In genomic region chr15:39427705-39428104, GRCh38 we compare ENCODE assay signal across 9 cellular contexts.
DNase-seq lines count a peak whose midpoint lies in the region; ATAC-seq and TF ChIP-seq lines count a peak whose summit lies in the region.
"Had no signal": no experiment of that assay in that cellular context is flagged by ENCODE, and none has a peak within 500 bp of the region (broad histone marks: within the 10 kb centered on the region; RNA-seq: fewer than 3 reads in every experiment).

No MANE protein-coding gene starts in this region.

- no peak overlapping the region for H3K4me3 Mint-ChIP-seq in activated T-cell treated with anti-CD3 and anti-CD28 coated beads, Interleukin-2, amount 50 U/mL, for 4 hours
- no peak overlapping the region for H3K4me3 Mint-ChIP-seq in progenitor cell of endocrine pancreas (ENCODE audit: low read depth)

- peak overlapping the region; percentile 84 for H3K27ac ChIP-seq in right cardiac atrium (ENCODE audit: low read length)
- H3K27ac ChIP-seq in thymus (ENCODE audit: low read depth), result peak overlapping the region; percentile 52

- no peak overlapping the region for H3K27ac Mint-ChIP-seq in progenitor cell of endocrine pancreas

- intact Hi-C loops in right cardiac atrium (cut with DNase I), result no loop called here

- TF ChIP-seq CTCF in progenitor cell of endocrine pancreas (IDR thresholded peaks at IDR 0.05; ENCODE audit: unreplicated experiment), result no peak

- no peaks in the 10 kb centered on the region for H3K9me3 ChIP-seq in right cardiac atrium (ENCODE audit: control insufficient read depth, low read length)
- H3K9me3 ChIP-seq in thymus (ENCODE audit: control insufficient read depth), result no peaks in the 10 kb centered on the region
- no peaks in the 10 kb centered on the region for H3K9me3 ChIP-seq in HAP-1

- DNase-seq in activated T-cell treated with anti-CD3 and anti-CD28 coated beads, Interleukin-2, amount 50 U/mL, for 4 hours, result no peak
- no peak for DNase-seq in activated T-cell treated with anti-CD3 and anti-CD28 coated beads for 4 hours
- DNase-seq in OCI-M1 (lab: John Stamatoyannopoulos, UW), result peak; percentile 66
- peak in 2 of 3 donors; percentile 21 to 67 for DNase-seq in right cardiac atrium
- DNase-seq in progenitor cell of endocrine pancreas (ENCODE audit: low spot score, unreplicated experiment), result no peak
- no peak for DNase-seq in DMS79 (lab: John Stamatoyannopoulos, UW)
- no peak for DNase-seq in HAP-1 (ENCODE audit: low spot score in 2 of 2)
- DNase-seq: hippocampal formation had no signal

- peak; percentile 1 to 26 for ATAC-seq in activated T-cell treated with anti-CD3 and anti-CD28 coated beads, Interleukin-2, amount 50 U/mL, for 4 hours
- ATAC-seq in right cardiac atrium, result peak; percentile 93 to 94

- H3K4me1 Mint-ChIP-seq in activated T-cell treated with anti-CD3 and anti-CD28 coated beads, Interleukin-2, amount 50 U/mL, for 4 hours (ENCODE audit: low read depth), result peaks cover 24% of the 10 kb centered on the region
- peaks cover 5% of the 10 kb centered on the region for H3K4me1 Mint-ChIP-seq in progenitor cell of endocrine pancreas (ENCODE audit: low read depth)

- peaks cover 6% of the 10 kb centered on the region for H3K4me1 ChIP-seq in right cardiac atrium (ENCODE audit: control insufficient read depth, insufficient read depth, low read length)
- H3K4me1 ChIP-seq in thymus (ENCODE audit: control insufficient read depth, insufficient read depth, low read length), result peaks cover 36% of the 10 kb centered on the region
- no peaks in the 10 kb centered on the region for H3K4me1 ChIP-seq in HAP-1

- H3K4me3 ChIP-seq in right cardiac atrium (ENCODE audit: low read length) (no peak overlapping the region), thymus (ENCODE audit: low read length) (no peak overlapping the region), HAP-1 (no peak overlapping the region)

- no peaks in the 10 kb centered on the region for H3K36me3 Mint-ChIP-seq in activated T-cell treated with anti-CD3 and anti-CD28 coated beads, Interleukin-2, amount 50 U/mL, for 4 hours (ENCODE audit: insufficient read depth)
- H3K36me3 Mint-ChIP-seq in progenitor cell of endocrine pancreas (ENCODE audit: insufficient read depth), result no peaks in the 10 kb centered on the region

- peaks cover 26% of the 10 kb centered on the region for H3K27me3 Mint-ChIP-seq in activated T-cell treated with anti-CD3 and anti-CD28 coated beads, Interleukin-2, amount 50 U/mL, for 4 hours (ENCODE audit: low read depth)
- peaks cover 6% of the 10 kb centered on the region for H3K27me3 Mint-ChIP-seq in progenitor cell of endocrine pancreas

- 26% methylated on average over 3 of the region's 3 CpGs for WGBS in right cardiac atrium
- WGBS in thymus, result 7% methylated on average over 3 of the region's 3 CpGs

- no peaks in the 10 kb centered on the region for H3K9me3 Mint-ChIP-seq in activated T-cell treated with anti-CD3 and anti-CD28 coated beads, Interleukin-2, amount 50 U/mL, for 4 hours
- H3K9me3 Mint-ChIP-seq in progenitor cell of endocrine pancreas (ENCODE audit: low read depth), result no peaks in the 10 kb centered on the region

- H3K27me3 ChIP-seq in right cardiac atrium (ENCODE audit: control insufficient read depth, insufficient read depth) (no peaks in the 10 kb centered on the region), thymus (ENCODE audit: control insufficient read depth, insufficient read depth) (no peaks in the 10 kb centered on the region), HAP-1 (ENCODE audit: low read depth) (no peaks in the 10 kb centered on the region)

- H3K36me3 ChIP-seq in thymus (ENCODE audit: control insufficient read depth, insufficient read depth), result no peaks in the 10 kb centered on the region
- H3K36me3 ChIP-seq in HAP-1 (replicated peaks), result no peaks in the 10 kb centered on the region

- in situ Hi-C loops in HAP-1 (cut with MboI; ENCODE audit: low sequenced_read_pairs), result no loop called here

Comparison
In these comparisons a context has a peak if more than half of its experiments do, and no peak if none do; other contexts are left out.
1. DNase-seq: peak in OCI-M1 (single experiment) and right cardiac atrium (2 of 3); none in activated T-cell treated with anti-CD3 and anti-CD28 coated beads, Interleukin-2, amount 50 U/mL, for 4 hours (single experiment), activated T-cell treated with anti-CD3 and anti-CD28 coated beads for 4 hours (single experiment), progenitor cell of endocrine pancreas (single experiment), DMS79 (single experiment) and HAP-1 (0 of 2).